ENCODE assay signal across 15 cellular contexts in the genomic region with DNA sequence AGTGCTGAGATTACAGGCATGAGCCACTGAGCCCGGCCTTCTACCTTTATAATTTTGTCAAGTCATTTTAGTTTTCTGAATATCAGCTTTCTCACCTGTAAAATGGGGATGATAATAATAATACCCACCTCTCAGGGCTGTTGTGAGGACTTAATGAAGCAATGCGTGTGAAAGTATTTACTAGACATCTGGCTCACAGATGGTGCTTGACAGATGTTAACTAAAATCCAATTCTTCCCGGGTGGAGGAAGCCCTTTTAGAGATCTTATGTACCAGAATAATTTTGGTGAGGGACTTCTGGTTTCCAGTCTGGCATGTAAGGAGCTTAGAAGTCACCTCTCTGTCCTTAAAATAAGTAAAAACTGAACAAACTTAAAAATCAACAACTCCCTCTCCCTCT.
"Had no signal": no experiment of that assay in that cellular context is flagged by ENCODE, and none has a peak within 500 bp of the region (broad histone marks: within the 10 kb centered on the region; RNA-seq: fewer than 3 reads in every experiment).

No MANE protein-coding gene starts in this region.

- H3K4me3 Mint-ChIP-seq: naive B cell, nephron had no signal

- ATAC-seq: heart left ventricle, pancreas, right cardiac atrium had no signal

- H3K27ac Mint-ChIP-seq: nephron, progenitor cell of endocrine pancreas had no signal

- H3K36me3 Mint-ChIP-seq: naive B cell had no signal

- H3K27ac ChIP-seq: esophagus squamous epithelium, heart left ventricle, pancreas had no signal

- DNase-seq: effector memory CD4-positive, alpha-beta T cell; esophagus squamous epithelium; heart left ventricle; hippocampal formation; mesendoderm; naive B cell; occipital lobe; right cardiac atrium; stimulated activated CD4-positive, alpha-beta T cell treated with anti-CD3 and anti-CD28 coated beads, Interleukin-2, amount 100 ng/mL, for 48 hours; stimulated activated naive CD4-positive, alpha-beta T cell treated with Interleukin-2 at 50 U/mL for 16 hours; trophoblast cell had no signal

- H3K4me1 Mint-ChIP-seq: nephron had no signal

- H3K4me1 ChIP-seq: pancreas had no signal

- H3K27me3 ChIP-seq: esophagus squamous epithelium, heart left ventricle, pancreas had no signal

- H3K4me2 ChIP-seq: smooth muscle cell had no signal

- H3K9me3 ChIP-seq: esophagus squamous epithelium, pancreas had no signal

- H3K36me3 ChIP-seq: esophagus squamous epithelium, heart left ventricle, pancreas had no signal

- H3K4me3 ChIP-seq: esophagus squamous epithelium, heart left ventricle, pancreas, smooth muscle cell had no signal

- H3K27me3 Mint-ChIP-seq: naive B cell had no signal
